ENCODE assay signal across 14 cellular contexts in the genomic region with DNA sequence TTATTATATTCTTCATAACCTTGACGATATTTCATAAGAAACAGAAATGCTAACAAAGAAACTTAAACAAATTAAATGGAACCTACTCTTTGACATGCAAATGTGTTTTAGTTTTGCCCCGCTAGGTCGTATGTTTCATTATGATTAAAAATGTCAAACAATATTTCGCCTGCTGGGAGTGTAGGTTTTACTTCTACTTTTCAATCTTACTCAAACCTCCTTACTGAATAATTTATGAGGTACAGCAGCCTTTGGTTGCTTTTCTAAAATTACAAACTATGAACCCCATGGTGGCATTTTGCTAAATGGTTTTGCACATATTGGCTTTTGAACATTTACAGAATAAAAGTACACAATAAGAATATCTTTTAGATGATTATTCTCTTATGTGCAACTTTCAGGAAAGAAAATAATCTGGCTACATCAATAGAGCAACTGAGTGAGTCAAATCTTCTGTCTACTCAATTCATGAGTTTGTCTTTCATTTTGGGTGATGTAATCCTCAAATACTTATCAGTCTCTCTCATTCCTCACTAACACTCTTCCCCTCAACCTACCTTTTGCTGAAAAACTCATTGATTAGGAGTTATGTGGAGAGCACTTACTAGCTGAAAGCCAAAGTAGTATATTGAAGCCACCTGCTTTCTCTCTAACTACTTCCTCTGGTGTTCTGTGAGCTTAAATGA.
DNase-seq lines count a peak whose midpoint lies in the region; ATAC-seq and TF ChIP-seq lines count a peak whose summit lies in the region.
"Had no signal": no experiment of that assay in that cellular context is flagged by ENCODE, and none has a peak within 500 bp of the region (broad histone marks: within the 10 kb centered on the region; RNA-seq: fewer than 3 reads in every experiment).

No MANE protein-coding gene starts in this region.

- H3K27me3 ChIP-seq in A673 (replicated peaks; ENCODE audit: insufficient read depth, low read depth, low read length, poor library complexity): no peaks in the 10 kb centered on the region
- H3K27me3 ChIP-seq: body of pancreas, left lung had no signal

- no peaks in the 10 kb centered on the region for H3K9me3 ChIP-seq in A673 (ENCODE audit: low read depth, low read length, poor library complexity, severe bottlenecking)
- H3K9me3 ChIP-seq: body of pancreas, left lung had no signal

- POLR2A ChIA-PET in A673 (lab: Charles Lee; ENCODE audit: low non-redundant PET): no interaction called here

- H3K36me3 ChIP-seq in A673 (ENCODE audit: insufficient read depth, low read length, poor library complexity, severe bottlenecking): no peaks in the 10 kb centered on the region
- H3K36me3 ChIP-seq: left lung had no signal

- intact Hi-C loops in A673 (cut with micrococcal nuclease; ENCODE audit: unreplicated experiment): no loop called here

- no peak overlapping the region for H3K27ac ChIP-seq in A673 (ENCODE audit: low read depth, low read length, poor library complexity, severe bottlenecking)
- H3K27ac ChIP-seq: body of pancreas, left lung, VCaP had no signal

- peak; percentile 21 for DNase-seq in A673 (ENCODE audit: low spot score)
- no peak for DNase-seq in COLO668 (lab: John Stamatoyannopoulos, UW; ENCODE audit: unreplicated experiment)
- no peak for DNase-seq in HK-2 (ENCODE audit: unreplicated experiment)
- DNase-seq in NCI-H748 treated with DMSO at 0.1 percent for 48 hours (lab: John Stamatoyannopoulos, UW): no peak
- no peak for DNase-seq in activated T-cell treated with anti-CD3 and anti-CD28 coated beads for 4 hours
- DNase-seq: 8988T, body of pancreas, Calu3, left lung, NCI-H2081 had no signal

- ATAC-seq in GM19035 (IDR thresholded peaks at IDR 0.05; ENCODE audit: unreplicated experiment): peak; percentile 93
- ATAC-seq in GM21737 (IDR thresholded peaks at IDR 0.05; ENCODE audit: unreplicated experiment): peak; percentile 93
- peak; percentile 87 for ATAC-seq in HG03103 (IDR thresholded peaks at IDR 0.05; ENCODE audit: low read depth, unreplicated experiment)
- ATAC-seq: body of pancreas, left lung had no signal

- no TSS peak for BruUV-seq in A673 (replicated peaks; lab: Mats Ljungman, UMichigan)

- no peak overlapping the region for H3K4me3 ChIP-seq in A673 (ENCODE audit: low read depth, low read length, poor library complexity, severe bottlenecking)
- H3K4me3 ChIP-seq: body of pancreas, left lung had no signal

- CTCF ChIA-PET in A673 (lab: Charles Lee): no interaction called here

- no peak for TF ChIP-seq CTCF in A673 (conservative IDR thresholded peaks at IDR 0.05; ENCODE audit: low read depth, low read length)

- peaks cover 11% of the 10 kb centered on the region for H3K4me1 ChIP-seq in A673 (ENCODE audit: insufficient read depth, low read length, poor library complexity, severe bottlenecking)
- H3K4me1 ChIP-seq: body of pancreas, left lung had no signal
